In genomic region chr10:4129866-4130455, GRCh38 we compare ENCODE assay signal across 1 cellular context.
TF ChIP-seq lines count a peak whose summit lies in the region.

No MANE protein-coding gene starts in this region.

TF ChIP-seq in HEK293, 187 proteins besides CTCF, POLR2A, EP300 and RAD21:
- 0 out of 2 replicates have a peak, but pooled peaks have one; percentile 15 for TF ChIP-seq PRDM10 (tag by site-specific recombination; IDR thresholded peaks at IDR 0.05)
- 0 out of 2 replicates have a peak, but pooled peaks have one; percentile 29 for TF ChIP-seq ZEB2 (tag by site-specific recombination; IDR thresholded peaks at IDR 0.05)
- TF ChIP-seq SCRT1 (tag by site-specific recombination; IDR thresholded peaks at IDR 0.05; ENCODE audit: borderline replicate concordance) = no peak
- TF ChIP-seq, protein P1, sequence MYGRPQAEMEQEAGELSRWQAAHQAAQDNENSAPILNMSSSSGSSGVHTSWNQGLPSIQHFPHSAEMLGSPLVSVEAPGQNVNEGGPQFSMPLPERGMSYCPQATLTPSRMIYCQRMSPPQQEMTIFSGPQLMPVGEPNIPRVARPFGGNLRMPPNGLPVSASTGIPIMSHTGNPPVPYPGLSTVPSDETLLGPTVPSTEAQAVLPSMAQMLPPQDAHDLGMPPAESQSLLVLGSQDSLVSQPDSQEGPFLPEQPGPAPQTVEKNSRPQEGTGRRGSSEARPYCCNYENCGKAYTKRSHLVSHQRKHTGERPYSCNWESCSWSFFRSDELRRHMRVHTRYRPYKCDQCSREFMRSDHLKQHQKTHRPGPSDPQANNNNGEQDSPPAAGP (tag by site-specific recombination; IDR thresholded peaks at IDR 0.05) = no peak
- no peak for TF ChIP-seq ZNF311 (tag by site-specific recombination; IDR thresholded peaks at IDR 0.05; ENCODE audit: borderline replicate concordance)
- TF ChIP-seq ZNF280C (tag by site-specific recombination; IDR thresholded peaks at IDR 0.05) = no peak
- TF ChIP-seq, protein P2, sequence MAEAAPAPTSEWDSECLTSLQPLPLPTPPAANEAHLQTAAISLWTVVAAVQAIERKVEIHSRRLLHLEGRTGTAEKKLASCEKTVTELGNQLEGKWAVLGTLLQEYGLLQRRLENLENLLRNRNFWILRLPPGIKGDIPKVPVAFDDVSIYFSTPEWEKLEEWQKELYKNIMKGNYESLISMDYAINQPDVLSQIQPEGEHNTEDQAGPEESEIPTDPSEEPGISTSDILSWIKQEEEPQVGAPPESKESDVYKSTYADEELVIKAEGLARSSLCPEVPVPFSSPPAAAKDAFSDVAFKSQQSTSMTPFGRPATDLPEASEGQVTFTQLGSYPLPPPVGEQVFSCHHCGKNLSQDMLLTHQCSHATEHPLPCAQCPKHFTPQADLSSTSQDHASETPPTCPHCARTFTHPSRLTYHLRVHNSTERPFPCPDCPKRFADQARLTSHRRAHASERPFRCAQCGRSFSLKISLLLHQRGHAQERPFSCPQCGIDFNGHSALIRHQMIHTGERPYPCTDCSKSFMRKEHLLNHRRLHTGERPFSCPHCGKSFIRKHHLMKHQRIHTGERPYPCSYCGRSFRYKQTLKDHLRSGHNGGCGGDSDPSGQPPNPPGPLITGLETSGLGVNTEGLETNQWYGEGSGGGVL (tag by site-specific recombination; IDR thresholded peaks at IDR 0.05) = no peak
- TF ChIP-seq, protein P3, sequence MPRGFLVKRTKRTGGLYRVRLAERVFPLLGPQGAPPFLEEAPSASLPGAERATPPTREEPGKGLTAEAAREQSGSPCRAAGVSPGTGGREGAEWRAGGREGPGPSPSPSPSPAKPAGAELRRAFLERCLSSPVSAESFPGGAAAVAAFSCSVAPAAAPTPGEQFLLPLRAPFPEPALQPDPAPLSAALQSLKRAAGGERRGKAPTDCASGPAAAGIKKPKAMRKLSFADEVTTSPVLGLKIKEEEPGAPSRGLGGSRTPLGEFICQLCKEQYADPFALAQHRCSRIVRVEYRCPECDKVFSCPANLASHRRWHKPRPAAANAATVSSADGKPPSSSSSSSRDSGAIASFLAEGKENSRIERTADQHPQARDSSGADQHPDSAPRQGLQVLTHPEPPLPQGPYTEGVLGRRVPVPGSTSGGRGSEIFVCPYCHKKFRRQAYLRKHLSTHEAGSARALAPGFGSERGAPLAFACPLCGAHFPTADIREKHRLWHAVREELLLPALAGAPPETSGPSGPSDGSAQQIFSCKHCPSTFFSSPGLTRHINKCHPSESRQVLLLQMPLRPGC (tag by site-specific recombination; IDR thresholded peaks at IDR 0.05) = 0 out of 2 replicates have a peak, but pooled peaks have one; percentile 33
- TF ChIP-seq ZNF660 (tag by site-specific recombination; IDR thresholded peaks at IDR 0.05) = no peak
- TF ChIP-seq ZSCAN16 (tag by site-specific recombination; IDR thresholded peaks at IDR 0.05) = no peak
- TF ChIP-seq ZNF701 (tag by site-specific recombination; IDR thresholded peaks at IDR 0.05) = no peak
- no peak for TF ChIP-seq ZNF155 (tag by site-specific recombination; IDR thresholded peaks at IDR 0.05)
- TF ChIP-seq ZNF624 (tag by site-specific recombination; IDR thresholded peaks at IDR 0.05) = no peak
- no peak for TF ChIP-seq ZNF510 (tag by site-specific recombination; IDR thresholded peaks at IDR 0.05; ENCODE audit: insufficient replicate concordance)
- no peak for TF ChIP-seq ZNF133 (tag by site-specific recombination; IDR thresholded peaks at IDR 0.05)
- TF ChIP-seq, protein P4, sequence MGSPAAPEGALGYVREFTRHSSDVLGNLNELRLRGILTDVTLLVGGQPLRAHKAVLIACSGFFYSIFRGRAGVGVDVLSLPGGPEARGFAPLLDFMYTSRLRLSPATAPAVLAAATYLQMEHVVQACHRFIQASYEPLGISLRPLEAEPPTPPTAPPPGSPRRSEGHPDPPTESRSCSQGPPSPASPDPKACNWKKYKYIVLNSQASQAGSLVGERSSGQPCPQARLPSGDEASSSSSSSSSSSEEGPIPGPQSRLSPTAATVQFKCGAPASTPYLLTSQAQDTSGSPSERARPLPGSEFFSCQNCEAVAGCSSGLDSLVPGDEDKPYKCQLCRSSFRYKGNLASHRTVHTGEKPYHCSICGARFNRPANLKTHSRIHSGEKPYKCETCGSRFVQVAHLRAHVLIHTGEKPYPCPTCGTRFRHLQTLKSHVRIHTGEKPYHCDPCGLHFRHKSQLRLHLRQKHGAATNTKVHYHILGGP (tag by site-specific recombination; IDR thresholded peaks at IDR 0.05) = no peak
- no peak for TF ChIP-seq ZNF426 (tag by site-specific recombination; IDR thresholded peaks at IDR 0.05)
- no peak for TF ChIP-seq BCL11B (tag by site-specific recombination; IDR thresholded peaks at IDR 0.05; ENCODE audit: low read depth)
- no peak for TF ChIP-seq ZNF830 (tag by site-specific recombination; IDR thresholded peaks at IDR 0.05; ENCODE audit: low read depth)
- TF ChIP-seq OVOL3 (tag by site-specific recombination; IDR thresholded peaks at IDR 0.05) = no peak
- no peak for TF ChIP-seq ZNF239 (tag by site-specific recombination; IDR thresholded peaks at IDR 0.05)
- no peak; the same call in 1 of the 2 replicates for TF ChIP-seq ZNF623 (tag by site-specific recombination; IDR thresholded peaks at IDR 0.05)
- TF ChIP-seq ZNF785 (tag by site-specific recombination; IDR thresholded peaks at IDR 0.05) = no peak
- TF ChIP-seq ZFP3 (tag by site-specific recombination; IDR thresholded peaks at IDR 0.05; ENCODE audit: low read depth) = no peak
- TF ChIP-seq, protein P5, sequence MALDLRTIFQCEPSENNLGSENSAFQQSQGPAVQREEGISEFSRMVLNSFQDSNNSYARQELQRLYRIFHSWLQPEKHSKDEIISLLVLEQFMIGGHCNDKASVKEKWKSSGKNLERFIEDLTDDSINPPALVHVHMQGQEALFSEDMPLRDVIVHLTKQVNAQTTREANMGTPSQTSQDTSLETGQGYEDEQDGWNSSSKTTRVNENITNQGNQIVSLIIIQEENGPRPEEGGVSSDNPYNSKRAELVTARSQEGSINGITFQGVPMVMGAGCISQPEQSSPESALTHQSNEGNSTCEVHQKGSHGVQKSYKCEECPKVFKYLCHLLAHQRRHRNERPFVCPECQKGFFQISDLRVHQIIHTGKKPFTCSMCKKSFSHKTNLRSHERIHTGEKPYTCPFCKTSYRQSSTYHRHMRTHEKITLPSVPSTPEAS (tag by site-specific recombination; IDR thresholded peaks at IDR 0.05) = no peak
- TF ChIP-seq SCRT2 (tag by site-specific recombination; IDR thresholded peaks at IDR 0.05) = no peak
- TF ChIP-seq OSR2 (tag by site-specific recombination; IDR thresholded peaks at IDR 0.05) = peak; percentile 20; the same call in 1 of the 2 replicates
- no peak for TF ChIP-seq GLIS2 (tag by site-specific recombination; IDR thresholded peaks at IDR 0.05)
- no peak for TF ChIP-seq ZNF26 (tag by site-specific recombination; IDR thresholded peaks at IDR 0.05)
- no peak for TF ChIP-seq ZNF513 (tag by site-specific recombination; IDR thresholded peaks at IDR 0.05)
- TF ChIP-seq ZNF621 (tag by site-specific recombination; IDR thresholded peaks at IDR 0.05) = no peak
- TF ChIP-seq ZNF146 (tag by site-specific recombination; IDR thresholded peaks at IDR 0.05) = no peak
- no peak for TF ChIP-seq KLF10 (tag by site-specific recombination; IDR thresholded peaks at IDR 0.05)
- TF ChIP-seq SP3 (tag by site-specific recombination; IDR thresholded peaks at IDR 0.05) = no peak
- no peak for TF ChIP-seq ZFP69B (tag by site-specific recombination; IDR thresholded peaks at IDR 0.05)
- peak; percentile 36 for TF ChIP-seq FEZF1 (tag by site-specific recombination; IDR thresholded peaks at IDR 0.05)
- no peak for TF ChIP-seq ZNF274 (IDR thresholded peaks at IDR 0.05; ENCODE audit: low read length)
- TF ChIP-seq ZNF274 (tag by site-specific recombination; IDR thresholded peaks at IDR 0.05; ENCODE audit: borderline replicate concordance) = no peak
